Comparison of ENCODE assay signal across 27 cellular contexts in the genomic region with DNA sequence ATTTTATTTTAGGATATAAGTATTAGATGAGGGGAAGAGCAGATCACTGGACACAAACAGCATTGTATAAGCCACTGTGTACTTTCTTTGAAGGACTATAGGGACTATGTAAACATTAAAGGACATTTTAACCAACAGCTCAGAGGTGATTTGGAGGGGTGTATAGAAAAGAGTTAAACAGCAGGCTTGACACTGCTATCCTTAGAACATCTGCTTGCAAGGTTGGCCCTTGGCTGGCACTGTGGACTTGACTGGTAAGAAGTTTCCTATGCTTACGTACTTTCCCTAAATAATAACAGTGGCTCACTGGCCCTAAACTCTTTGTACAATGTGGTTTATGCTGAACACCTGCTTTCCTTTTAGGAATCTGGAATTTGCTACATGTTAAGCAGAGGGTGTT. TPM values are rescaled to one million over a fixed set of nuclear protein-coding genes. Genes with fewer than 3 reads are reported as not detected.
DNase-seq lines count a peak whose midpoint lies in the region; ATAC-seq, FAIRE-seq and TF ChIP-seq lines count a peak whose summit lies in the region.
"Had no signal": no experiment of that assay in that cellular context is flagged by ENCODE, and none has a peak within 500 bp of the region (broad histone marks: within the 10 kb centered on the region; RNA-seq: fewer than 3 reads in every experiment).

No MANE protein-coding gene starts in this region.

- FAIRE-seq in HTR-8/SVneo (lab: Jason Lieb, UNC) = peak; percentile 36
- FAIRE-seq: A204.1, GM12891, GM18507 had no signal

- H3K9me3 Mint-ChIP-seq in activated naive CD8-positive, alpha-beta T cell treated with anti-CD3 and anti-CD28 coated beads for 36 hours = no peaks in the 10 kb centered on the region
- H3K9me3 Mint-ChIP-seq: CD4-positive, alpha-beta memory T cell; CD4-positive, CD25-positive, alpha-beta regulatory T cell; CD8-positive, alpha-beta memory T cell had no signal

- H3K27ac Mint-ChIP-seq in activated naive CD8-positive, alpha-beta T cell treated with anti-CD3 and anti-CD28 coated beads for 36 hours = no peak overlapping the region
- H3K27ac Mint-ChIP-seq: CD4-positive, alpha-beta memory T cell; CD4-positive, CD25-positive, alpha-beta regulatory T cell; CD8-positive, alpha-beta memory T cell had no signal

- no peaks in the 10 kb centered on the region for H3K9me3 ChIP-seq in psoas muscle
- no peaks in the 10 kb centered on the region for H3K9me3 ChIP-seq in skeletal muscle tissue (ENCODE audit: control insufficient read depth in 3 of 3, low read length in 3 of 3)
- no peaks in the 10 kb centered on the region for H3K9me3 ChIP-seq in spleen
- H3K9me3 ChIP-seq: BE2C, BLaER1 had no signal

- H3K4me3 ChIP-seq in LNCaP clone FGC (ENCODE audit: low read depth, low read length) (no peak overlapping the region), psoas muscle (no peak overlapping the region), skeletal muscle tissue (ENCODE audit: low read length in 3 of 3) (no peak overlapping the region), spleen (no peak overlapping the region)
- H3K4me3 ChIP-seq: BLaER1 had no signal

- H3K27me3 ChIP-seq in psoas muscle (ENCODE audit: insufficient read depth in 3 of 3, low read length in 2 of 3) = no peaks in the 10 kb centered on the region
- H3K27me3 ChIP-seq in skeletal muscle tissue (ENCODE audit: control insufficient read depth in 3 of 3, insufficient read depth in 3 of 3, low read length in 3 of 3) = no peaks in the 10 kb centered on the region
- no peaks in the 10 kb centered on the region for H3K27me3 ChIP-seq in spleen (replicated peaks in 1 of 7)
- H3K27me3 ChIP-seq: BE2C, BLaER1 had no signal

- H3K36me3 ChIP-seq in psoas muscle (ENCODE audit: insufficient read depth in 1 of 2, low read depth in 1 of 2) (peaks cover 8 to 100% of the 10 kb centered on the region in 2 donors), skeletal muscle tissue (ENCODE audit: control insufficient read depth in 3 of 3, insufficient read depth in 3 of 3, low read length in 3 of 3) (peaks cover 40 to 68% (median 63%) of the 10 kb centered on the region in 3 donors), spleen (peaks cover 13 to 100% (median 96%) of the 10 kb centered on the region in 6 donors)

- peaks cover 17% of the 10 kb centered on the region for H3K36me3 Mint-ChIP-seq in activated naive CD8-positive, alpha-beta T cell treated with anti-CD3 and anti-CD28 coated beads for 36 hours

- no peak for TF ChIP-seq CTCF in LNCaP clone FGC (IDR thresholded peaks at IDR 0.05; ENCODE audit: control insufficient read depth, extremely low read depth, insufficient read depth)
- TF ChIP-seq CTCF in psoas muscle (IDR thresholded peaks at IDR 0.05) = no peak
- no peak for TF ChIP-seq CTCF in spleen (IDR thresholded peaks at IDR 0.05 in 8 of 11, conservative IDR thresholded peaks at IDR 0.05 in 3 of 11)

- H3K4me1 ChIP-seq in psoas muscle (peaks cover 18% of the 10 kb centered on the region), skeletal muscle tissue (ENCODE audit: control insufficient read depth in 3 of 3, insufficient read depth in 3 of 3, low read length in 3 of 3) (peaks cover 11 to 42% (median 23%) of the 10 kb centered on the region in 3 donors), spleen (no peaks in the 10 kb centered on the region)
- H3K4me1 ChIP-seq: BE2C, BLaER1 had no signal

- 50 to 85% (median 61%) methylated on average over 1 of the region's 1 CpG for WGBS in psoas muscle, 3 donors
- WGBS in spleen, 5 donors = 84 to 100% (median 98%) methylated on average over 1 of the region's 1 CpG

- no peaks in the 10 kb centered on the region for H3K4me1 Mint-ChIP-seq in activated naive CD8-positive, alpha-beta T cell treated with anti-CD3 and anti-CD28 coated beads for 36 hours
- H3K4me1 Mint-ChIP-seq: CD8-positive, alpha-beta memory T cell had no signal

- peak; percentile 61 to 86 (median 68) for ATAC-seq in psoas muscle

- no peak for TF ChIP-seq POLR2A in spleen (IDR thresholded peaks at IDR 0.05)

- DNase-seq in HTR-8/SVneo (ENCODE audit: insufficient read length, low spot score) (no peak), LNCaP clone FGC (ENCODE audit: low read depth) (peak; percentile 56), psoas muscle (no peak), NCI-H345 (lab: John Stamatoyannopoulos, UW) (no peak), spleen (no peak)
- no peak for DNase-seq in activated naive CD8-positive, alpha-beta T cell treated with anti-CD3 and anti-CD28 coated beads for 36 hours
- DNase-seq: 8988T; ACHN; BE2C; C1 segment of cervical spinal cord; CD4-positive, alpha-beta memory T cell; CD4-positive, CD25-positive, alpha-beta regulatory T cell; CD8-positive, alpha-beta memory T cell; COR-L47; DMS 273 treated with DMSO at 0.1 percent for 48 hours; DMS153; DMS53; DMS79; DND-41; EL; GF-D8 had no signal

- no peak overlapping the region for H3K9ac ChIP-seq in skeletal muscle tissue (ENCODE audit: low read depth in 1 of 3, low read length in 3 of 3)
- H3K9ac ChIP-seq: BLaER1 had no signal

- no peaks in the 10 kb centered on the region for H3K27me3 Mint-ChIP-seq in activated naive CD8-positive, alpha-beta T cell treated with anti-CD3 and anti-CD28 coated beads for 36 hours
- H3K27me3 Mint-ChIP-seq: CD4-positive, alpha-beta memory T cell; CD4-positive, CD25-positive, alpha-beta regulatory T cell had no signal

- H3K27ac ChIP-seq in psoas muscle = peak overlapping the region; percentile 86
- H3K27ac ChIP-seq in skeletal muscle tissue (ENCODE audit: low read depth, low read length) = peak overlapping the region; percentile 55
- no peak overlapping the region for H3K27ac ChIP-seq in spleen
- H3K27ac ChIP-seq: BLaER1 had no signal

- intact Hi-C loops in psoas muscle (cut with DNase I) (no loop called here), spleen (cut with DNase I; ENCODE audit: low total_unique reads) (no loop called here)

- H3K4me3 Mint-ChIP-seq in activated naive CD8-positive, alpha-beta T cell treated with anti-CD3 and anti-CD28 coated beads for 36 hours = no peak overlapping the region
- H3K4me3 Mint-ChIP-seq: CD14-positive monocyte; CD4-positive, alpha-beta memory T cell; CD4-positive, CD25-positive, alpha-beta regulatory T cell; CD8-positive, alpha-beta memory T cell had no signal

RNA-seq across cellular contexts. Expression of gene ZFYVE26, which starts 28.7 kb away (rescaled TPM):
- total RNA-seq in psoas muscle (10 to 100 TPM; 14.9 to 18.7 (median 16.4) TPM), skeletal muscle tissue (21.9 TPM), spleen (10 to 100 TPM; 33.0 to 43.5 (median 39.9) TPM)
- polyA plus RNA-seq in psoas muscle (10 to 100 TPM in 1 of 3 donors, 1 to 10 TPM in 2; 3.9 to 11.3 (median 3.9) TPM), spleen (1 to 10 TPM; 3.6 to 8.0 (median 4.5) TPM)
- 10 to 100 TPM; 18.2 to 20.0 TPM for total RNA-seq in activated naive CD8-positive, alpha-beta T cell treated with anti-CD3 and anti-CD28 coated beads for 36 hours

RNA-seq across cellular contexts. Expression of gene RAD51B, which starts 31.9 kb away (rescaled TPM):
- total RNA-seq in psoas muscle = 1 to 10 TPM; 2.2 to 7.2 (median 2.5) TPM
- 1 to 10 TPM in 2 of 3 donors, under 1 TPM in 1; 0.60 to 1.4 (median 1.3) TPM for polyA plus RNA-seq in psoas muscle
- 38.6 TPM for total RNA-seq in skeletal muscle tissue
- 10 to 100 TPM; 27.4 to 31.6 TPM for total RNA-seq in activated naive CD8-positive, alpha-beta T cell treated with anti-CD3 and anti-CD28 coated beads for 36 hours
- total RNA-seq in spleen = 10 to 100 TPM; 28.5 to 43.7 (median 34.1) TPM
- 1 to 10 TPM; 4.2 to 5.0 (median 4.9) TPM for polyA plus RNA-seq in spleen

Comparison
In these comparisons a context has a peak if more than half of its experiments do, and no peak if none do; other contexts are left out.
1. H3K27ac ChIP-seq: peak in psoas muscle (single experiment) and skeletal muscle tissue (single experiment); none in spleen (0 of 8).